ENCODE assay signal across 18 cellular contexts in genomic region chr22:29145321-29146072, GRCh38.
DNase-seq lines count a peak whose midpoint lies in the region; ATAC-seq, FAIRE-seq and TF ChIP-seq lines count a peak whose summit lies in the region.
"Had no signal": no experiment of that assay in that cellular context is flagged by ENCODE, and none has a peak within 500 bp of the region (broad histone marks: within the 10 kb centered on the region; RNA-seq: fewer than 3 reads in every experiment).

No MANE protein-coding gene starts in this region.

- peaks cover 76% of the 10 kb centered on the region for H3K4me1 Mint-ChIP-seq in nephron
- H3K4me1 Mint-ChIP-seq: activated T-helper 17 cell treated with anti-CD3 and anti-CD28 coated beads, Interleukin-2, amount 50 U/mL, for 72 hours had no signal

- no peak for FAIRE-seq in H1 (lab: Jason Lieb, UNC)
- FAIRE-seq: D721Med had no signal

- no peak overlapping the region for H2BK20ac ChIP-seq in H1 (ENCODE audit: low read length)

- no peak for TF ChIP-seq RAD21 in H1 (IDR thresholded peaks at IDR 0.05 in 1 of 2, conservative IDR thresholded peaks at IDR 0.05 in 1 of 2; ENCODE audit: low read depth in 2 of 2, low read length in 2 of 2)

- CTCF ChIA-PET in H1 (lab: Charles Lee; ENCODE audit: partially characterized antibody) = no interaction called here

- no peak overlapping the region for H4K91ac ChIP-seq in H1 (replicated peaks; ENCODE audit: insufficient read length, low read length)

- H3K9me3 ChIP-seq in HUES48 (ENCODE audit: control insufficient read depth, insufficient read depth, low read length) (no peaks in the 10 kb centered on the region), H1 (ENCODE audit: insufficient read depth in 2 of 2, low read depth in 1 of 2, low read length in 1 of 2) (no peaks in the 10 kb centered on the region)

- H3K4ac ChIP-seq in H1 (replicated peaks; ENCODE audit: insufficient read length, low read depth, low read length) = no peak overlapping the region

- peak overlapping the region; percentile 53 to 92 (median 86) for H3K27ac Mint-ChIP-seq in nephron
- H3K27ac Mint-ChIP-seq: activated CD4-positive, alpha-beta memory T cell treated with anti-CD3 and anti-CD28 coated beads for 36 hours; activated T-helper 17 cell treated with anti-CD3 and anti-CD28 coated beads, Interleukin-2, amount 50 U/mL, for 72 hours had no signal

- DNase-seq in AG20443 (ENCODE audit: low spot score) (peak; percentile 36), H1 (ENCODE audit: low read depth in 1 of 2, low spot score in 2 of 2) (peak in 1 of 2 experiments; percentile 46), NCI-H526 treated with DMSO at 0.1 percent for 48 hours (lab: John Stamatoyannopoulos, UW) (no peak), EL (no peak)
- DNase-seq: activated CD4-positive, alpha-beta memory T cell treated with anti-CD3 and anti-CD28 coated beads for 36 hours; amygdala; cortex of kidney; erythroblast; Kasumi-1; NCI-H1694 treated with DMSO at 0.1 percent for 48 hours; NCI-H510A treated with DMSO at 0.1 percent for 48 hours had no signal

- H3K36me3 ChIP-seq in HUES48 (ENCODE audit: control insufficient read depth, insufficient read depth, low read length) = no peaks in the 10 kb centered on the region
- H3K36me3 ChIP-seq in H1 (ENCODE audit: control insufficient read depth in 2 of 4, insufficient read depth in 4 of 4, low read length in 3 of 4) = no peaks in the 10 kb centered on the region

- H3K4me3 ChIP-seq in HUES48 (ENCODE audit: low read depth, low read length) (no peak overlapping the region), H1 (ENCODE audit: extremely low read depth in 1 of 4, insufficient read depth in 2 of 4, low read depth in 3 of 4, low read length in 4 of 4) (no peak overlapping the region)

- peaks cover 32% of the 10 kb centered on the region for H3K36me3 Mint-ChIP-seq in nephron (ENCODE audit: low read depth)
- H3K36me3 Mint-ChIP-seq: activated CD4-positive, alpha-beta memory T cell treated with anti-CD3 and anti-CD28 coated beads for 36 hours had no signal

- H3K79me1 ChIP-seq in H1 (ENCODE audit: low read depth, low read length) = no peaks in the 10 kb centered on the region

- H3K9ac ChIP-seq in HUES48 (ENCODE audit: low read depth, low read length) (no peak overlapping the region), H1 (replicated peaks in 1 of 4; ENCODE audit: extremely low read depth in 1 of 4, low read depth in 3 of 4, low read length in 3 of 4) (no peak overlapping the region)
- H3K9ac ChIP-seq: parathyroid adenoma had no signal

- TF ChIP-seq CTCF in H1 (IDR thresholded peaks at IDR 0.05; ENCODE audit: control extremely low read depth in 1 of 3, insufficient read depth in 1 of 3, low read depth in 1 of 3, low read length in 3 of 3) (no peak), nephron (IDR thresholded peaks at IDR 0.05; ENCODE audit: unreplicated experiment in 3 of 3) (no peak)

- H4K5ac ChIP-seq in H1 (ENCODE audit: insufficient read length, low read depth, low read length) = no peak overlapping the region

- H3K23ac ChIP-seq in H1 (ENCODE audit: insufficient read length) = no peak overlapping the region

- H3K27ac ChIP-seq in HUES48 (ENCODE audit: low read depth, low read length) = peak overlapping the region; percentile 36
- H3K27ac ChIP-seq in H1 (ENCODE audit: low read depth, low read length) = no peak overlapping the region
- H3K27ac ChIP-seq: parathyroid adenoma had no signal

- no peak overlapping the region for H3K18ac ChIP-seq in H1 (ENCODE audit: extremely low read depth, low read length)

- POLR2A ChIA-PET in H1 (lab: Charles Lee; ENCODE audit: partially characterized antibody) = no interaction called here

- no peak overlapping the region for H3K14ac ChIP-seq in H1 (ENCODE audit: insufficient read length)

- H3K27me3 Mint-ChIP-seq in nephron (ENCODE audit: low read depth) = no peaks in the 10 kb centered on the region
- H3K27me3 Mint-ChIP-seq: activated CD4-positive, alpha-beta memory T cell treated with anti-CD3 and anti-CD28 coated beads for 36 hours; activated T-helper 17 cell treated with anti-CD3 and anti-CD28 coated beads, Interleukin-2, amount 50 U/mL, for 72 hours had no signal

- WGBS in H1 (ENCODE audit: extremely low coverage in 1 of 2, insufficient coverage in 1 of 2, insufficient read length in 1 of 2, insufficient replicate concordance in 2 of 2, low coverage in 1 of 2, low lambda C conversion rate in 2 of 2, missing lambda C conversion rate in 1 of 2), 2 experiments = 84% methylated on average over 27 of the region's 27 CpGs; no CpG with 5 or more reads in 1 of the 2 experiments

- H3K27me3 ChIP-seq in HUES48 (ENCODE audit: control insufficient read depth, insufficient read depth, low read length) = no peaks in the 10 kb centered on the region
- H3K27me3 ChIP-seq in H1 (replicated peaks in 1 of 4; ENCODE audit: control insufficient read depth in 3 of 4, extremely low read depth in 1 of 4, insufficient read depth in 3 of 4, low read length in 3 of 4) = no peaks in the 10 kb centered on the region

- no peak overlapping the region for H3K56ac ChIP-seq in H1 (replicated peaks; ENCODE audit: insufficient read length, low read depth, low read length)

- H4K20me1 ChIP-seq in H1 (replicated peaks in 1 of 2; ENCODE audit: control insufficient read depth in 1 of 2, insufficient read depth in 2 of 2, low read length in 2 of 2) = no peaks in the 10 kb centered on the region

- H3K4me3 Mint-ChIP-seq in nephron = peak overlapping the region in 2 of 3 experiments; percentile 5 to 46
- H3K4me3 Mint-ChIP-seq: activated CD4-positive, alpha-beta memory T cell treated with anti-CD3 and anti-CD28 coated beads for 36 hours; activated T-helper 17 cell treated with anti-CD3 and anti-CD28 coated beads, Interleukin-2, amount 50 U/mL, for 72 hours had no signal

- H4K8ac ChIP-seq in H1 (ENCODE audit: extremely low read depth, insufficient read depth, low read length) = no peak overlapping the region

- no peaks in the 10 kb centered on the region for H3K9me3 Mint-ChIP-seq in nephron
- H3K9me3 Mint-ChIP-seq: activated CD4-positive, alpha-beta memory T cell treated with anti-CD3 and anti-CD28 coated beads for 36 hours; activated T-helper 17 cell treated with anti-CD3 and anti-CD28 coated beads, Interleukin-2, amount 50 U/mL, for 72 hours had no signal

- no peak for TF ChIP-seq POLR2A in H1 (IDR thresholded peaks at IDR 0.05; ENCODE audit: control extremely low read depth in 1 of 2, low read depth in 2 of 2, low read length in 2 of 2)

- H2BK120ac ChIP-seq in H1 (replicated peaks; ENCODE audit: low read depth, low read length) = no peak overlapping the region

- H2BK12ac ChIP-seq in H1 (ENCODE audit: low read depth, low read length) = no peak overlapping the region; the same call in 1 of the 2 replicates

- TF ChIP-seq EP300 in H1 (IDR thresholded peaks at IDR 0.05; ENCODE audit: borderline replicate concordance in 1 of 2, low read depth in 2 of 2, low read length in 2 of 2) = no peak

- ATAC-seq in GM21423 (IDR thresholded peaks at IDR 0.05; ENCODE audit: unreplicated experiment) (no peak), GM19023 (IDR thresholded peaks at IDR 0.05; ENCODE audit: unreplicated experiment) (no peak)
- ATAC-seq: activated T-helper 17 cell treated with anti-CD3 and anti-CD28 coated beads, Interleukin-2, amount 50 U/mL, for 72 hours had no signal

- H3K23me2 ChIP-seq in H1 (ENCODE audit: low read depth, low read length) = no peaks in the 10 kb centered on the region

- no peaks in the 10 kb centered on the region for H3K79me2 ChIP-seq in H1 (ENCODE audit: control insufficient read depth in 1 of 2, insufficient read depth in 2 of 2, low read length in 2 of 2)
- H3K79me2 ChIP-seq: parathyroid adenoma had no signal

- H2BK5ac ChIP-seq in H1 (ENCODE audit: low read depth, low read length) = 0 out of 2 replicates have a peak overlapping the region, but pooled peaks have one; percentile 24

- H3K4me2 ChIP-seq in H1 (ENCODE audit: insufficient read depth in 1 of 2, low read depth in 2 of 2, low read length in 2 of 2) = no peak overlapping the region

- peak overlapping the region; percentile 61; the same call in 1 of the 2 replicates for H2BK15ac ChIP-seq in H1 (ENCODE audit: low read length)

- no peak overlapping the region for H2AK5ac ChIP-seq in H1 (ENCODE audit: low read depth, low read length)

- no peak overlapping the region for H2AFZ ChIP-seq in H1 (ENCODE audit: low read length)
- H2AFZ ChIP-seq: parathyroid adenoma had no signal

- H3K4me1 ChIP-seq in HUES48 (ENCODE audit: control insufficient read depth, insufficient read depth, low read length) (peaks cover 29% of the 10 kb centered on the region), H1 (replicated peaks in 1 of 4; ENCODE audit: control insufficient read depth in 3 of 4, insufficient read depth in 4 of 4, low read length in 3 of 4) (peaks cover 9 to 24% (median 15%) of the 10 kb centered on the region in 4 experiments)
- H3K4me1 ChIP-seq: parathyroid adenoma had no signal

TF ChIP-seq in H1, 55 proteins besides CTCF, POLR2A, EP300 and RAD21:
- TF ChIP-seq TBP (IDR thresholded peaks at IDR 0.05; ENCODE audit: low read depth, low read length) (no peak), RBBP5 (IDR thresholded peaks at IDR 0.05; ENCODE audit: borderline replicate concordance, low read depth, low read length) (no peak), POLR2AphosphoS5 (IDR thresholded peaks at IDR 0.05; ENCODE audit: low read depth, low read length) (no peak), CEBPB (IDR thresholded peaks at IDR 0.05; ENCODE audit: low read depth, low read length) (no peak), MAFK (IDR thresholded peaks at IDR 0.05; ENCODE audit: low read depth, low read length) (no peak), SP1 (IDR thresholded peaks at IDR 0.05; ENCODE audit: low read depth, low read length) (no peak)
